Comparison of ENCODE assay signal across 8 cellular contexts in the genomic region with DNA sequence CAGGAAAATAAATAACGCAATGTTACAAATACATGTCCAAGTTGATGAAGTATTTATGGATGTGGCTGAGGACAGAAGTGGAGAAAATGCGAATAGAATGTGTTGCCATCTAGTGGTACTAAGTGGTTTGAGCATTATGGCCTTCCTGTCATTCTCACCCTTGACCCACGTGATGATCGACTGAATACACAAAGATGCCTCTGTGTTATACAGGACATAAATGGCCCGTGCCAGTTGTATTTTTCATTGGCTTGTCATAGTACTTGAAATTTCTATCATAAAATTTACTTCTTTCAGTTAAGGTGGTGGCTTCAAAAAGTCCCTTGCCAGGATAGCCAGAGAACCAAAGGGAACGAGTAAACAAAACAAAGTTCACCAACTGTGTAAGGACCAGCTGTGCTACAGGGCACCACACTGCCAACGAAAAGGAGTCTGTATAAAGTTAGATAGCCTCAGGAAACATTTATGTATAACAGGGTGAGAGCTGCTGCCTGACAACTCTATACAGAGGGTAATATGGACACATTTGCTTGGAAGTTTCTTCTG.
DNase-seq lines count a peak whose midpoint lies in the region; ATAC-seq, FAIRE-seq and TF ChIP-seq lines count a peak whose summit lies in the region.

No MANE protein-coding gene starts in this region.

- H3K9me3 ChIP-seq in H9 (ENCODE audit: control insufficient read depth, low read depth, low read length): no peaks in the 10 kb centered on the region
- no peaks in the 10 kb centered on the region for H3K9me3 ChIP-seq in Karpas-422 (ENCODE audit: low read length)
- peaks cover 0 to 2% of the 10 kb centered on the region in 2 experiments; a peak in 1 of 4 replicates for H3K9me3 ChIP-seq in H1 (ENCODE audit: insufficient read depth in 2 of 2, low read depth in 1 of 2, low read length in 1 of 2)

- H3K4me1 ChIP-seq in H9 (ENCODE audit: insufficient read depth, low read length) (peaks cover 2% of the 10 kb centered on the region; the same call in 1 of the 2 replicates), Karpas-422 (ENCODE audit: low read length) (peaks cover 17% of the 10 kb centered on the region), H1 (replicated peaks in 1 of 4; ENCODE audit: control insufficient read depth in 3 of 4, insufficient read depth in 4 of 4, low read length in 3 of 4) (peaks cover 0 to 1% (median 0%) of the 10 kb centered on the region in 4 experiments; a peak in 1 of 7 replicates)

- H3K9ac ChIP-seq in H9 (ENCODE audit: extremely low read depth, insufficient read length, low read length) (no peak overlapping the region), Karpas-422 (ENCODE audit: low read length) (no peak overlapping the region), H1 (replicated peaks in 1 of 4; ENCODE audit: extremely low read depth in 1 of 4, low read depth in 3 of 4, low read length in 3 of 4) (no peak overlapping the region)

- no peaks in the 10 kb centered on the region for H3K36me3 Mint-ChIP-seq in activated T-cell treated with anti-CD3 and anti-CD28 coated beads, Interleukin-2, amount 50 U/mL, for 72 hours (ENCODE audit: insufficient read depth in 2 of 2)
- H3K36me3 Mint-ChIP-seq in activated T-cell treated with anti-CD3 and anti-CD28 coated beads, Interleukin-2, amount 50 U/mL, for 24 hours (ENCODE audit: low read depth): no peaks in the 10 kb centered on the region
- H3K36me3 Mint-ChIP-seq in H9 (ENCODE audit: insufficient read depth in 1 of 3, low read depth in 3 of 3) (no peaks in the 10 kb centered on the region), memory B cell (no peaks in the 10 kb centered on the region)

- FAIRE-seq in H1 (lab: Jason Lieb, UNC): peak; percentile 82

- DNase-seq in activated T-cell treated with anti-CD3 and anti-CD28 coated beads, Interleukin-2, amount 50 U/mL, for 72 hours: peak; percentile 20 to 26
- DNase-seq in activated T-cell treated with anti-CD3 and anti-CD28 coated beads, Interleukin-2, amount 50 U/mL, for 24 hours: no peak
- DNase-seq in H9 (no peak), Karpas-422 (peak; percentile 89), RWPE1 (ENCODE audit: low spot score) (peak; percentile 50), H1 (ENCODE audit: low read depth in 1 of 2, low spot score in 2 of 2) (no peak), memory B cell (ENCODE audit: low spot score in 2 of 2) (peak in 1 of 2 donors; percentile 18)
- DNase-seq in stimulated activated CD4-positive, alpha-beta T cell treated with anti-CD3 and anti-CD28 coated beads, Interleukin-12 subunit alpha, Interleukin-12 subunit beta, amount 100 ng/mL, for 4 hours: no peak

- H4K5ac ChIP-seq in H9 (ENCODE audit: insufficient read length, low read depth, low read length) (no peak overlapping the region), H1 (ENCODE audit: insufficient read length, low read depth, low read length) (no peak overlapping the region)

- H3K4me3 ChIP-seq in Karpas-422 (ENCODE audit: low read length) (no peak overlapping the region), H1 (ENCODE audit: extremely low read depth in 1 of 4, insufficient read depth in 2 of 4, low read depth in 3 of 4, low read length in 4 of 4) (no peak overlapping the region)

- CTCF ChIA-PET in RWPE1 (lab: Yijun Ruan, JAX) (interaction anchor here (1.0 kb wide), 1 partner anchor 71 kb away, joined by 5 read pairs; no protein-coding TSS in a partner anchor), H1 (lab: Charles Lee; ENCODE audit: partially characterized antibody) (interaction anchor here (0.7 to 2.8 kb wide), 5 partner anchors 8 to 253 kb away, joined by 3 to 6 read pairs (median 3); no protein-coding TSS in a partner anchor)

- H2AFZ ChIP-seq in H9 (ENCODE audit: low read length) (no peak overlapping the region), Karpas-422 (ENCODE audit: low read length) (peak overlapping the region; percentile 87), H1 (ENCODE audit: low read length) (0 out of 2 replicates have a peak overlapping the region, but pooled peaks have one; percentile 9)

- H3K79me1 ChIP-seq in H9 (ENCODE audit: insufficient read depth, low read depth, low read length, poor library complexity, severe bottlenecking): no peaks in the 10 kb centered on the region
- H3K79me1 ChIP-seq in H1 (ENCODE audit: low read depth, low read length): no peaks in the 10 kb centered on the region

- H2AK5ac ChIP-seq in H9 (ENCODE audit: insufficient read length, low read length) (no peak overlapping the region), H1 (ENCODE audit: low read depth, low read length) (no peak overlapping the region)

- H2BK120ac ChIP-seq in H9 (ENCODE audit: low read depth, low read length, poor library complexity, severe bottlenecking): no peak overlapping the region
- no peak overlapping the region for H2BK120ac ChIP-seq in H1 (replicated peaks; ENCODE audit: low read depth, low read length)

- H2BK12ac ChIP-seq in H9 (ENCODE audit: insufficient read length, low read depth, low read length): no peak overlapping the region
- H2BK12ac ChIP-seq in H1 (ENCODE audit: low read depth, low read length): no peak overlapping the region

- H2BK5ac ChIP-seq in H9 (ENCODE audit: insufficient read length, low read length) (no peak overlapping the region), H1 (ENCODE audit: low read depth, low read length) (no peak overlapping the region)

- H3K14ac ChIP-seq in H9 (ENCODE audit: insufficient read depth, low read length) (no peak overlapping the region), H1 (ENCODE audit: insufficient read length) (no peak overlapping the region)

- H3K36me3 ChIP-seq in Karpas-422 (ENCODE audit: insufficient read depth, low read length) (no peaks in the 10 kb centered on the region), H1 (ENCODE audit: control insufficient read depth in 2 of 4, insufficient read depth in 4 of 4, low read length in 3 of 4) (no peaks in the 10 kb centered on the region)

- H3K4me2 ChIP-seq in H9 (ENCODE audit: insufficient read depth, insufficient read length, low read length) (no peak overlapping the region), Karpas-422 (ENCODE audit: low read depth, low read length, poor library complexity, severe bottlenecking) (peak overlapping the region; percentile 24), H1 (ENCODE audit: insufficient read depth in 1 of 2, low read depth in 2 of 2, low read length in 2 of 2) (no peak overlapping the region)

- no peak overlapping the region for H3K56ac ChIP-seq in H9 (ENCODE audit: insufficient read length, low read depth, low read length)
- no peak overlapping the region for H3K56ac ChIP-seq in H1 (replicated peaks; ENCODE audit: insufficient read length, low read depth, low read length)

- TF ChIP-seq CTCF in H9 (conservative IDR thresholded peaks at IDR 0.05): peak; percentile 66
- peak; percentile 74 for TF ChIP-seq CTCF in RWPE1 (conservative IDR thresholded peaks at IDR 0.05; ENCODE audit: low read depth)
- peak in 2 of 3 experiments; percentile 39 to 61; a peak in 3 of 4 replicates for TF ChIP-seq CTCF in H1 (IDR thresholded peaks at IDR 0.05; ENCODE audit: control extremely low read depth in 1 of 3, insufficient read depth in 1 of 3, low read depth in 1 of 3, low read length in 3 of 3)

- H3K4me1 Mint-ChIP-seq in activated T-cell treated with anti-CD3 and anti-CD28 coated beads, Interleukin-2, amount 50 U/mL, for 72 hours (ENCODE audit: low read depth): peaks cover 11% of the 10 kb centered on the region
- H3K4me1 Mint-ChIP-seq in activated T-cell treated with anti-CD3 and anti-CD28 coated beads, Interleukin-2, amount 50 U/mL, for 24 hours (ENCODE audit: low read depth): peaks cover 10% of the 10 kb centered on the region
- H3K4me1 Mint-ChIP-seq in H9 (peaks cover 15 to 18% of the 10 kb centered on the region in 2 experiments), memory B cell (peaks cover 16% of the 10 kb centered on the region)

- no peak for TF ChIP-seq POLR2A in H1 (IDR thresholded peaks at IDR 0.05; ENCODE audit: control extremely low read depth in 1 of 2, low read depth in 2 of 2, low read length in 2 of 2)

- H3K79me2 ChIP-seq in H9 (ENCODE audit: insufficient read depth, low read length): no peaks in the 10 kb centered on the region
- no peaks in the 10 kb centered on the region for H3K79me2 ChIP-seq in Karpas-422 (ENCODE audit: low read length)
- H3K79me2 ChIP-seq in H1 (ENCODE audit: control insufficient read depth in 1 of 2, insufficient read depth in 2 of 2, low read length in 2 of 2): no peaks in the 10 kb centered on the region

- H3K9me3 Mint-ChIP-seq in activated T-cell treated with anti-CD3 and anti-CD28 coated beads, Interleukin-2, amount 50 U/mL, for 72 hours: no peaks in the 10 kb centered on the region
- no peaks in the 10 kb centered on the region for H3K9me3 Mint-ChIP-seq in activated T-cell treated with anti-CD3 and anti-CD28 coated beads, Interleukin-2, amount 50 U/mL, for 24 hours
- H3K9me3 Mint-ChIP-seq in H9 (no peaks in the 10 kb centered on the region; a peak in 2 of 5 replicates), memory B cell (no peaks in the 10 kb centered on the region)

- POLR2A ChIA-PET in RWPE1 (lab: Yijun Ruan, JAX; ENCODE audit: low non-redundant PET): no interaction called here
- POLR2A ChIA-PET in H1 (lab: Charles Lee; ENCODE audit: partially characterized antibody): no interaction called here

- no peak overlapping the region for H4K91ac ChIP-seq in H9 (ENCODE audit: insufficient read length, low read depth, low read length)
- H4K91ac ChIP-seq in H1 (replicated peaks; ENCODE audit: insufficient read length, low read length): no peak overlapping the region

- WGBS in H9 (ENCODE audit: extremely low coverage, insufficient read length, low lambda C conversion rate): no CpG with 5 or more reads among the region's 7 CpGs
- 68% methylated on average over 7 of the region's 7 CpGs; no CpG with 5 or more reads in 1 of the 2 experiments for WGBS in H1 (ENCODE audit: extremely low coverage in 1 of 2, insufficient coverage in 1 of 2, insufficient read length in 1 of 2, insufficient replicate concordance in 2 of 2, low coverage in 1 of 2, low lambda C conversion rate in 2 of 2, missing lambda C conversion rate in 1 of 2), 2 experiments

- no peak overlapping the region for H3K27ac ChIP-seq in H9 (ENCODE audit: insufficient read length, low read depth, low read length)
- H3K27ac ChIP-seq in Karpas-422 (ENCODE audit: low read length): no peak overlapping the region
- H3K27ac ChIP-seq in RWPE1: no peak overlapping the region
- no peak overlapping the region for H3K27ac ChIP-seq in H1 (ENCODE audit: low read depth, low read length)

- TF ChIP-seq RAD21 in H1 (IDR thresholded peaks at IDR 0.05 in 1 of 2, conservative IDR thresholded peaks at IDR 0.05 in 1 of 2; ENCODE audit: low read depth in 2 of 2, low read length in 2 of 2): peak; percentile 65 to 68

- ATAC-seq in activated T-cell treated with anti-CD3 and anti-CD28 coated beads, Interleukin-2, amount 50 U/mL, for 72 hours (replicated peaks in 1 of 2): peak; percentile 90 to 91
- ATAC-seq in memory B cell (ENCODE audit: low read depth): peak; percentile 68

- no peak overlapping the region for H4K8ac ChIP-seq in H9 (replicated peaks; ENCODE audit: insufficient read length, low read depth, low read length)
- no peak overlapping the region for H4K8ac ChIP-seq in H1 (ENCODE audit: extremely low read depth, insufficient read depth, low read length)

- H4K20me1 ChIP-seq in H9 (ENCODE audit: control insufficient read depth, insufficient read depth, insufficient read length) (no peaks in the 10 kb centered on the region), Karpas-422 (ENCODE audit: insufficient read depth, low read depth, low read length) (no peaks in the 10 kb centered on the region), H1 (replicated peaks in 1 of 2; ENCODE audit: control insufficient read depth in 1 of 2, insufficient read depth in 2 of 2, low read length in 2 of 2) (no peaks in the 10 kb centered on the region)

- H3K27ac Mint-ChIP-seq in activated T-cell treated with anti-CD3 and anti-CD28 coated beads, Interleukin-2, amount 50 U/mL, for 72 hours: peak overlapping the region; percentile 52
- no peak overlapping the region for H3K27ac Mint-ChIP-seq in activated T-cell treated with anti-CD3 and anti-CD28 coated beads, Interleukin-2, amount 50 U/mL, for 24 hours
- H3K27ac Mint-ChIP-seq in H9 (no peak overlapping the region; a peak in 1 of 7 replicates), memory B cell (peak overlapping the region; percentile 81)

- H3K4ac ChIP-seq in H9 (ENCODE audit: low read depth, low read length) (no peak overlapping the region), H1 (replicated peaks; ENCODE audit: insufficient read length, low read depth, low read length) (no peak overlapping the region)

- H3K23ac ChIP-seq in H9 (ENCODE audit: insufficient read length, low read depth, low read length) (no peak overlapping the region), H1 (ENCODE audit: insufficient read length) (no peak overlapping the region)

- H3K23me2 ChIP-seq in H9 (ENCODE audit: insufficient read length, low read depth, low read length, poor library complexity, severe bottlenecking): no peaks in the 10 kb centered on the region
- H3K23me2 ChIP-seq in H1 (ENCODE audit: low read depth, low read length): no peaks in the 10 kb centered on the region

- no peaks in the 10 kb centered on the region for H3K9me2 ChIP-seq in Karpas-422 (replicated peaks; ENCODE audit: insufficient read depth, low read length)

- H2BK15ac ChIP-seq in H9 (ENCODE audit: low read depth, low read length) (no peak overlapping the region), H1 (ENCODE audit: low read length) (no peak overlapping the region)

- H2BK20ac ChIP-seq in H9 (ENCODE audit: low read depth, low read length, poor library complexity, severe bottlenecking) (no peak overlapping the region), H1 (ENCODE audit: low read length) (no peak overlapping the region)

- no peak overlapping the region for H3K4me3 Mint-ChIP-seq in activated T-cell treated with anti-CD3 and anti-CD28 coated beads, Interleukin-2, amount 50 U/mL, for 72 hours
- H3K4me3 Mint-ChIP-seq in activated T-cell treated with anti-CD3 and anti-CD28 coated beads, Interleukin-2, amount 50 U/mL, for 24 hours: no peak overlapping the region
- no peak overlapping the region for H3K4me3 Mint-ChIP-seq in H9
- no peak overlapping the region for H3K4me3 Mint-ChIP-seq in memory B cell

- H3K27me3 Mint-ChIP-seq in activated T-cell treated with anti-CD3 and anti-CD28 coated beads, Interleukin-2, amount 50 U/mL, for 72 hours (ENCODE audit: low read depth): no peaks in the 10 kb centered on the region
- no peaks in the 10 kb centered on the region for H3K27me3 Mint-ChIP-seq in activated T-cell treated with anti-CD3 and anti-CD28 coated beads, Interleukin-2, amount 50 U/mL, for 24 hours
- H3K27me3 Mint-ChIP-seq in H9 (ENCODE audit: low read depth): no peaks in the 10 kb centered on the region
- no peaks in the 10 kb centered on the region for H3K27me3 Mint-ChIP-seq in memory B cell

- H3K27me3 ChIP-seq in H9 (ENCODE audit: insufficient read depth, low read length) (no peaks in the 10 kb centered on the region), Karpas-422 (ENCODE audit: low read length) (no peaks in the 10 kb centered on the region), H1 (replicated peaks in 1 of 4; ENCODE audit: control insufficient read depth in 3 of 4, extremely low read depth in 1 of 4, insufficient read depth in 3 of 4, low read length in 3 of 4) (no peaks in the 10 kb centered on the region)

- H3T11ph ChIP-seq in H9 (ENCODE audit: low read length): no peak overlapping the region

- TF ChIP-seq EP300 in H1 (IDR thresholded peaks at IDR 0.05; ENCODE audit: borderline replicate concordance in 1 of 2, low read depth in 2 of 2, low read length in 2 of 2): no peak

- H3K18ac ChIP-seq in H9 (ENCODE audit: insufficient read length, low read depth, low read length) (no peak overlapping the region), H1 (ENCODE audit: extremely low read depth, low read length) (no peak overlapping the region)

Comparison
In these comparisons a context has a peak if more than half of its experiments do, and no peak if none do; other contexts are left out.
1. DNase-seq: peak in activated T-cell treated with anti-CD3 and anti-CD28 coated beads, Interleukin-2, amount 50 U/mL, for 72 hours (2 of 2), Karpas-422 (single experiment) and RWPE1 (single experiment); none in activated T-cell treated with anti-CD3 and anti-CD28 coated beads, Interleukin-2, amount 50 U/mL, for 24 hours (single experiment), H9 (single experiment), H1 (0 of 2) and stimulated activated CD4-positive, alpha-beta T cell treated with anti-CD3 and anti-CD28 coated beads, Interleukin-12 subunit alpha, Interleukin-12 subunit beta, amount 100 ng/mL, for 4 hours (single experiment).
2. H3K27ac Mint-ChIP-seq: peak in activated T-cell treated with anti-CD3 and anti-CD28 coated beads, Interleukin-2, amount 50 U/mL, for 72 hours (single experiment) and memory B cell (single experiment); none in activated T-cell treated with anti-CD3 and anti-CD28 coated beads, Interleukin-2, amount 50 U/mL, for 24 hours (single experiment) and H9 (0 of 3).
3. Peak in every context shown above with its lines, with median percentiles within 50 percentile points of each other: CTCF ChIP-seq.